Comparison of ENCODE assay signal across 12 cellular contexts in the genomic region with DNA sequence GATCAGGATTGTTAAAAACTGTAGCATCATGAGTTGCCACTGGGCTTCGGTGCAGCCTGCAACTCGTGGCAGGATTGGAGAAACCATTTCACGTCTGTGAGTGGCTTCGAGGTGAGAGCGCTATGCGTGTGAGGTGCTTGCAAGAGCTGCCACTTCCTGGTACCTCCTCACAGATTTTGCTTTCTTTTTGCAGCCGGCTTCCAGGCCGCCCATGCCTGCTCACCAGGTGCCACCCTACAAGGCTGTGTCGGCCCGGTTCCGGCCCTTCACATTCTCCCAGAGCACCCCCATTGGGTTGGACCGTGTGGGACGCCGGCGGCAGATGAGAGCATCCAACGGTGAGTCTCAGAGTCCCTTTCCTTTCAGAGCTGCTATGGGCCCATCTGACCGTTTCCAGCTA. TPM values are rescaled to one million over a fixed set of nuclear protein-coding genes. Genes with fewer than 3 reads are reported as not detected.
DNase-seq lines count a peak whose midpoint lies in the region; ATAC-seq, FAIRE-seq and TF ChIP-seq lines count a peak whose summit lies in the region.
"Had no signal": no experiment of that assay in that cellular context is flagged by ENCODE, and none has a peak within 500 bp of the region (broad histone marks: within the 10 kb centered on the region; RNA-seq: fewer than 3 reads in every experiment).

No MANE protein-coding gene starts in this region.

- H3K9me3 ChIP-seq in right lobe of liver (no peaks in the 10 kb centered on the region), HepG2 (ENCODE audit: low read length) (no peaks in the 10 kb centered on the region), Karpas-422 (ENCODE audit: low read length) (no peaks in the 10 kb centered on the region)

- H4K20me1 ChIP-seq in HepG2 (ENCODE audit: insufficient read depth, low read length) (no peaks in the 10 kb centered on the region), Karpas-422 (ENCODE audit: insufficient read depth, low read depth, low read length) (no peaks in the 10 kb centered on the region)

- no TSS peak for BruUV-seq in HepG2 (replicated peaks; lab: Mats Ljungman, UMichigan)

- H3K4me3 ChIP-seq in right lobe of liver (no peak overlapping the region), HepG2 (replicated peaks in 1 of 3; ENCODE audit: insufficient read depth in 1 of 3, low read depth in 2 of 3, low read length in 3 of 3) (no peak overlapping the region), urinary bladder (ENCODE audit: low read depth, low read length) (peak overlapping the region; percentile 5), Karpas-422 (ENCODE audit: low read length) (no peak overlapping the region)

- FAIRE-seq in HepG2 (lab: Jason Lieb, UNC): no peak
- FAIRE-seq: A204.1, colon had no signal

- H3K9ac ChIP-seq in HepG2 (ENCODE audit: insufficient read depth, low read depth, low read length): no peak overlapping the region
- H3K9ac ChIP-seq in Karpas-422 (ENCODE audit: low read length): no peak overlapping the region

- TF ChIP-seq EP300 in HepG2 (IDR thresholded peaks at IDR 0.05; ENCODE audit: low read depth in 2 of 2, low read length in 2 of 2) (no peak), HepG2 (CRISPR knock-in tag; IDR thresholded peaks at IDR 0.05; ENCODE audit: borderline replicate concordance) (no peak)

- H3K4me2 ChIP-seq in HepG2 (ENCODE audit: low read depth, low read length): no peak overlapping the region
- H3K4me2 ChIP-seq in Karpas-422 (ENCODE audit: low read depth, low read length, poor library complexity, severe bottlenecking): no peak overlapping the region

- no peaks in the 10 kb centered on the region for H3K27me3 Mint-ChIP-seq in activated naive CD8-positive, alpha-beta T cell

- 73% methylated on average over 15 of the region's 17 CpGs for WGBS in right lobe of liver (ENCODE audit: insufficient coverage, low coverage, low lambda C conversion rate, missing lambda C conversion rate)
- 87% methylated on average over 3 of the region's 17 CpGs for WGBS in HepG2 (ENCODE audit: low lambda C conversion rate)
- WGBS in urinary bladder: 90% methylated on average over 17 of the region's 17 CpGs

- H3K79me2 ChIP-seq in HepG2 (ENCODE audit: insufficient read depth, low read length) (no peaks in the 10 kb centered on the region), Karpas-422 (ENCODE audit: low read length) (no peaks in the 10 kb centered on the region)

- peak; percentile 6 to 50 (median 34) for ATAC-seq in right lobe of liver
- no peak for ATAC-seq in HepG2
- no peak for ATAC-seq in GM19452 (IDR thresholded peaks at IDR 0.05; ENCODE audit: unreplicated experiment)

- intact Hi-C loops in right lobe of liver (cut with DNase I) (no loop called here), HepG2 (cut with micrococcal nuclease; ENCODE audit: unreplicated experiment) (no loop called here)

- peaks cover 79% of the 10 kb centered on the region for H3K4me1 Mint-ChIP-seq in activated naive CD8-positive, alpha-beta T cell (ENCODE audit: low read depth)

- H2AFZ ChIP-seq in HepG2 (ENCODE audit: low read length): no peak overlapping the region
- no peak overlapping the region for H2AFZ ChIP-seq in Karpas-422 (ENCODE audit: low read length)

- TF ChIP-seq POLR2A in right lobe of liver (IDR thresholded peaks at IDR 0.05) (no peak), HepG2 (IDR thresholded peaks at IDR 0.05; ENCODE audit: insufficient read depth in 1 of 2, low read depth in 2 of 2, low read length in 2 of 2) (no peak)

- TF ChIP-seq CTCF in right lobe of liver (IDR thresholded peaks at IDR 0.05) (no peak), HepG2 (CRISPR knock-in tag; IDR thresholded peaks at IDR 0.05) (no peak)

- H3K36me3 Mint-ChIP-seq in activated naive CD8-positive, alpha-beta T cell: peaks cover 16% of the 10 kb centered on the region

- H3K27ac Mint-ChIP-seq in activated naive CD8-positive, alpha-beta T cell: peak overlapping the region; percentile 99

- in situ Hi-C loops in HepG2 (cut with HindIII; ENCODE audit: extremely low pct_ligation_motif_present, low pct_unique_long_range_greater_than_20kb): no loop called here

- CTCF ChIA-PET in HepG2 (lab: Yijun Ruan, JAX; ENCODE audit: low intra/inter-chr PET ratio, low total read pairs): no interaction called here

- H3K27ac ChIP-seq in right lobe of liver: no peak overlapping the region
- H3K27ac ChIP-seq in HepG2 (ENCODE audit: extremely low read length, insufficient read depth, low read length): no peak overlapping the region
- no peak overlapping the region for H3K27ac ChIP-seq in urinary bladder (ENCODE audit: low read depth)
- H3K27ac ChIP-seq in Karpas-422 (ENCODE audit: low read length): no peak overlapping the region

- H3K4me1 ChIP-seq in right lobe of liver: no peaks in the 10 kb centered on the region
- H3K4me1 ChIP-seq in HepG2 (ENCODE audit: insufficient read depth, low read length): no peaks in the 10 kb centered on the region
- H3K4me1 ChIP-seq in urinary bladder (ENCODE audit: insufficient read depth): no peaks in the 10 kb centered on the region
- H3K4me1 ChIP-seq in Karpas-422 (ENCODE audit: low read length): no peaks in the 10 kb centered on the region

- POLR2A ChIA-PET in HepG2 (lab: Yijun Ruan, JAX): no interaction called here

- H3K9me3 Mint-ChIP-seq in activated naive CD8-positive, alpha-beta T cell (ENCODE audit: low read depth): no peaks in the 10 kb centered on the region

- H3K27me3 ChIP-seq in right lobe of liver (no peaks in the 10 kb centered on the region), HepG2 (ENCODE audit: control insufficient read depth in 1 of 2, insufficient read depth in 2 of 2, low read length in 2 of 2) (no peaks in the 10 kb centered on the region), Karpas-422 (ENCODE audit: low read length) (no peaks in the 10 kb centered on the region)

- no peak for TF ChIP-seq RAD21 in HepG2 (CRISPR knock-in tag; IDR thresholded peaks at IDR 0.05)

- H3K4me3 Mint-ChIP-seq in activated naive CD8-positive, alpha-beta T cell: peak overlapping the region; percentile 94

- DNase-seq in right lobe of liver (no peak), HepG2 (ENCODE audit: low spot score) (no peak), NCI-H187 treated with DMSO at 0.1 percent for 48 hours (lab: John Stamatoyannopoulos, UW) (no peak), Karpas-422 (no peak)
- peak; percentile 68 to 82 for DNase-seq in stimulated activated CD4-positive, alpha-beta T cell treated with anti-CD3 and anti-CD28 coated beads, Interleukin-15, amount 100 ng/mL, for 48 hours (ENCODE audit: low read depth in 2 of 2)
- DNase-seq: nucleus accumbens, SW 1271 had no signal

- H3K36me3 ChIP-seq in right lobe of liver: peaks cover 0 to 46% (median 14%) of the 10 kb centered on the region in 4 donors
- peaks cover 26 to 40% of the 10 kb centered on the region in 2 experiments for H3K36me3 ChIP-seq in HepG2 (replicated peaks in 1 of 2; ENCODE audit: control insufficient read depth in 1 of 2, insufficient read depth in 2 of 2, low read length in 2 of 2)
- H3K36me3 ChIP-seq in urinary bladder (ENCODE audit: insufficient read depth): no peaks in the 10 kb centered on the region
- no peaks in the 10 kb centered on the region for H3K36me3 ChIP-seq in Karpas-422 (ENCODE audit: insufficient read depth, low read length)

- no peaks in the 10 kb centered on the region for H3K9me2 ChIP-seq in Karpas-422 (replicated peaks; ENCODE audit: insufficient read depth, low read length)

TF ChIP-seq in HepG2, 621 proteins besides CTCF, POLR2A, EP300 and RAD21:
- TF ChIP-seq, protein P1, sequence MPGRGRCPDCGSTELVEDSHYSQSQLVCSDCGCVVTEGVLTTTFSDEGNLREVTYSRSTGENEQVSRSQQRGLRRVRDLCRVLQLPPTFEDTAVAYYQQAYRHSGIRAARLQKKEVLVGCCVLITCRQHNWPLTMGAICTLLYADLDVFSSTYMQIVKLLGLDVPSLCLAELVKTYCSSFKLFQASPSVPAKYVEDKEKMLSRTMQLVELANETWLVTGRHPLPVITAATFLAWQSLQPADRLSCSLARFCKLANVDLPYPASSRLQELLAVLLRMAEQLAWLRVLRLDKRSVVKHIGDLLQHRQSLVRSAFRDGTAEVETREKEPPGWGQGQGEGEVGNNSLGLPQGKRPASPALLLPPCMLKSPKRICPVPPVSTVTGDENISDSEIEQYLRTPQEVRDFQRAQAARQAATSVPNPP (CRISPR knock-in tag; IDR thresholded peaks at IDR 0.05): no peak
- no peak for TF ChIP-seq ATF7 (IDR thresholded peaks at IDR 0.05)
- TF ChIP-seq ATF7 (CRISPR knock-in tag; IDR thresholded peaks at IDR 0.05): no peak
- no peak for TF ChIP-seq ZFP36L1 (CRISPR knock-in tag; IDR thresholded peaks at IDR 0.05)

RNA-seq across cellular contexts. Expression of gene C1QTNF9, which starts 57.9 kb away (rescaled TPM):
- total RNA-seq in right lobe of liver (under 1 TPM in 4 of 6 experiments, not detected in 2; 0.11 to 0.21 (median 0.17) TPM), HepG2 (2016; rRNA removed; fragmentation: Illumina TruSeq; extraction: Trizol) (not detected in 2 replicates), urinary bladder (1.3 TPM)
- not detected in 2 replicates for total RNA-seq in HepG2 (2016; cell fraction: cytosol; rRNA removed; fragmentation: Illumina TruSeq; extraction: Trizol; ENCODE audit: low read depth)
- not detected in 2 replicates for total RNA-seq in HepG2 (2016; cell fraction: insoluble cytoplasmic fraction; rRNA removed; fragmentation: Illumina TruSeq; extraction: Trizol)
- not detected in 2 replicates for total RNA-seq in HepG2 (2016; cell fraction: membrane; rRNA removed; fragmentation: Illumina TruSeq; extraction: Trizol)
- not detected in 2 replicates for total RNA-seq in HepG2 (2016; cell fraction: nucleus; rRNA removed; fragmentation: Illumina TruSeq; extraction: Trizol)
- polyA plus RNA-seq in HepG2 (2011; rRNA removed) (not detected in 2 replicates), urinary bladder (0.76 TPM)
- polyA plus RNA-seq in HepG2 (2011; cell fraction: cytosol; rRNA removed): not detected in 2 replicates
- polyA plus RNA-seq in HepG2 (2011; cell fraction: nucleus; rRNA removed): not detected in 2 replicates
- polyA plus RNA-seq in HepG2 (2012): not detected in 2 replicates
- not detected in 2 replicates for polyA plus RNA-seq in HepG2 (2016; cell fraction: cytosol; fragmentation: Illumina TruSeq; extraction: Trizol; ENCODE audit: low read depth)
- not detected in 2 replicates for polyA plus RNA-seq in HepG2 (2016; cell fraction: insoluble cytoplasmic fraction; fragmentation: Illumina TruSeq; extraction: Trizol; ENCODE audit: low read depth)
- polyA plus RNA-seq in HepG2 (2016; cell fraction: membrane; fragmentation: Illumina TruSeq; extraction: Trizol; ENCODE audit: low read depth): not detected in 2 replicates
- not detected in 2 replicates for polyA plus RNA-seq in HepG2 (2016; cell fraction: nucleus; fragmentation: Illumina TruSeq; extraction: Trizol; ENCODE audit: insufficient read depth, low read depth)
- not detected in 2 replicates for polyA minus RNA-seq in HepG2 (2011; rRNA and poly(A)+ RNA removed; ENCODE audit: low replicate concordance)
- not detected in 2 replicates for polyA minus RNA-seq in HepG2 (2011; cell fraction: cytosol; rRNA and poly(A)+ RNA removed)
- not detected in 2 replicates for polyA minus RNA-seq in HepG2 (2011; cell fraction: nucleus; rRNA and poly(A)+ RNA removed)
- not detected in 2 replicates for total RNA-seq in Karpas-422 (2014; rRNA removed; shearing (Covaris generic); ENCODE audit: low replicate concordance)

Comparison
In these comparisons a context has a peak if more than half of its experiments do, and no peak if none do; other contexts are left out.
1. ATAC-seq: peak in right lobe of liver (4 of 4); none in HepG2 (single experiment) and GM19452 (single experiment).
2. DNase-seq: peak in stimulated activated CD4-positive, alpha-beta T cell treated with anti-CD3 and anti-CD28 coated beads, Interleukin-15, amount 100 ng/mL, for 48 hours (2 of 2); none in right lobe of liver (0 of 3), HepG2 (single experiment), NCI-H187 treated with DMSO at 0.1 percent for 48 hours (single experiment) and Karpas-422 (single experiment).